9 cellular contexts compared by ENCODE assay signal in the genomic region with DNA sequence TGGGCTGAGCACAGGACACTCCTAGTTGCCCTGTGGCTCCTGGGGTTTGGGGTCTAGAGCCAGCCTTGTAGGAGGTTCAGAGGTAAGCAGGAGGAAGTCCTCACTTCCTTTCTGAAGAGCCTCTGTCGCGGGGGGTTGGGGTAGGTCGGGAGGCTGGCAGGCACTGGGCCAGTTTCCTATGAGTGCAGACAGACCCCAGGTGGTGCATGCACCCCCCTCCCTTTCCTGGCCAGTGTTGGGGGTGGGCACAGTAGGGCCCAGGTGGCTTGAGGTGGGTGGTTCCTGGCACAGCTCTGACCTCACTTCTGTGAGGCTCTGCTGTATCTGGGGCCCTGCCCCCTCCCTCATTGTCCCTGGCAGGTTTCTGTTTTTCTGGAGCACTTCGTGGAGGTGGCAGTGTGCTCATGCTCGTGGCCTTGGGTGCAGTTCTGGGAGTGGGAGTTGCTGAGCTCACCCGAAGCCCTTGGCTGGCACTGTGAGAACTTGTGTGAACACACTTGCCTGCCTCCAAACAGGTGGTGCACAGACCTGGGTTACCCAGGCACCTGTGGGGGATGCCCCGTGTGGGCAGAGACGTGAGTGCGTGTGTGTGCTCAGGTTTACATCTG. TPM values are rescaled to one million over a fixed set of nuclear protein-coding genes. Genes with fewer than 3 reads are reported as not detected.
DNase-seq lines count a peak whose midpoint lies in the region; ATAC-seq and TF ChIP-seq lines count a peak whose summit lies in the region.
"Had no signal": no experiment of that assay in that cellular context is flagged by ENCODE, and none has a peak within 500 bp of the region (broad histone marks: within the 10 kb centered on the region; RNA-seq: fewer than 3 reads in every experiment).

No MANE protein-coding gene starts in this region.

- no peaks in the 10 kb centered on the region for H3K9me3 Mint-ChIP-seq in neural crest cell

- H3K4me3 Mint-ChIP-seq in neural crest cell = peak overlapping the region; percentile 88

- peaks cover 27% of the 10 kb centered on the region for H3K4me1 Mint-ChIP-seq in neural crest cell

- H3K27ac Mint-ChIP-seq in neural crest cell (ENCODE audit: unreplicated experiment) = no peak overlapping the region

- H3K36me3 Mint-ChIP-seq in neural crest cell (ENCODE audit: low read depth) = no peaks in the 10 kb centered on the region

- DNase-seq in GM12864 (ENCODE audit: low read depth) (no peak), neural crest cell (ENCODE audit: low read depth, low spot score) (no peak), inferior parietal cortex (ENCODE audit: extremely low spot score) (no peak), DMS79 (lab: John Stamatoyannopoulos, UW) (no peak), dedifferentiated amniotic fluid mesenchymal stem cell (ENCODE audit: extremely low spot score) (no peak)

- whole genome bisulfite sequencing in adipose tissue, 3 donors = 20 to 45% (median 35%) methylated on average over 9 of the region's 9 CpGs

- no peaks in the 10 kb centered on the region for H3K36me3 ChIP-seq in KOPT-K1 (ENCODE audit: insufficient read depth, low read length)

- peaks cover 16% of the 10 kb centered on the region for H3K27me3 Mint-ChIP-seq in neural crest cell (ENCODE audit: low read depth)

- TF ChIP-seq CTCF in GM12864 (IDR thresholded peaks at IDR 0.05; ENCODE audit: low read depth, low read length, missing control alignments) (no peak), neural crest cell (conservative IDR thresholded peaks at IDR 0.05) (no peak)

- H3K27ac ChIP-seq in KOPT-K1 (ENCODE audit: low read depth, low read length, poor library complexity, severe bottlenecking) (peak overlapping the region; percentile 22), adipose tissue (ENCODE audit: low read depth, low read length) (peak overlapping the region; percentile 34)

- no peak for ATAC-seq in GM19463 (IDR thresholded peaks at IDR 0.05; ENCODE audit: unreplicated experiment)

- H3K4me3 ChIP-seq in GM12864 (ENCODE audit: low read depth, low read length) = peak overlapping the region; percentile 57

- H3K9me3 ChIP-seq in KOPT-K1 (ENCODE audit: insufficient read depth, low read length, poor library complexity, severe bottlenecking) = no peaks in the 10 kb centered on the region

RNA-seq across cellular contexts. Expression of gene PALD1, which starts 1.8 kb away (rescaled TPM):
- polyA plus RNA-seq in adipose tissue = 1 to 10 TPM; 2.3 to 4.7 (median 3.8) TPM
- total RNA-seq in neural crest cell = 14.1 and 14.3 TPM in 2 replicates

RNA-seq across cellular contexts. Expression of gene NODAL, which starts 38.9 kb away (rescaled TPM):
- polyA plus RNA-seq in adipose tissue = under 1 TPM in 1 of 3 donors, not detected in 2; 0.04 TPM
- not detected in 2 replicates for total RNA-seq in neural crest cell
- polyA plus RNA-seq: neural cell had no signal
